In the genomic region with DNA sequence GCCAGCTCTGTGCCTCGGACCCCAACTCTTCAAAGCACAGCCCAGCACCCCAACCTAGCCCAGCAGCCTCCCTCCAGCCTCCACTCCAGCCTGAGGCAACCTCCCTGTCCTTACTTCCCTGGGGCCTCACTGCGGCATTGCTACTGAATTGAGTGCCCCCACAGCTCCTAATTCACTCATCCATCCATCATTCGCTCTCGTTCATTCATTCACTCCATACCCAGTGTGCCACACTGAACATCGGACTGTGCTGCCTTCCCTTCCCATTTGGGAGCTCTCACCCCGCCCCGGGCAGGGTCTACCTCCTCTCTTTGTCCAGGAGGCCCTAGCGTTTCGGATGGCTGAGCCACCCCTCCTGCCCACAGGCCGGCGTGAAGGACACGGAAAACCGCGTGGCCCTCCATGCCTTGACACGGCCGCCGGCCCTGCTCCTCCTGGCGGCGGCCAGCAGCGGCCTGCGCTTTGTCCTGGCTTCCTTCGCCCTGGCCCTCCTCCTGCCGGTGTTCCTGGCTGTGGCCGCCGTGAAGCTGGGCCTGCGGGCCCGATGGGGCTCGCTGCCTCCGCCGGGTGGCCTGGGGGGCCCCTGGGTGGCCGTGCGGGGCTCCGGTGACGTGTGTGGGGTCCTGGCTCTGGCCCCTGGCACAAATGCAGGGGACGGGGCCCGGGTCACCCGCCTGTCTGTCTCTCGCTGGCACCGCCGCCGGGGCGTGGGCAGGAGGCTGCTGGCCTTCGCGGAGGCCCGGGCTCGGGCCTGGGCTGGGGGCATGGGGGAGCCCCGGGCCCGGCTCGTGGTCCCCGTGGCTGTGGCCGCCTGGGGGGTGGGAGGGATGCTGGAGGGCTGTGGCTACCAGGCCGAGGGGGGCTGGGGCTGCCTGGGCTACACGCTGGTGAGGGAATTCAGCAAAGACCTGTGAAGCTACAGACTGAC, we compare ENCODE assay signal across 9 cellular contexts. TPM values are rescaled to one million over a fixed set of nuclear protein-coding genes. Genes with fewer than 3 reads are reported as not detected.
DNase-seq lines count a peak whose midpoint lies in the region; ATAC-seq and TF ChIP-seq lines count a peak whose summit lies in the region.
"Had no signal": no experiment of that assay in that cellular context is flagged by ENCODE, and none has a peak within 500 bp of the region (broad histone marks: within the 10 kb centered on the region; RNA-seq: fewer than 3 reads in every experiment).

No MANE protein-coding gene starts in this region.

- peaks cover 41% of the 10 kb centered on the region for H3K27me3 Mint-ChIP-seq in activated naive CD4-positive, alpha-beta T cell treated with anti-CD3 and anti-CD28 coated beads, Interleukin-2, amount 10 ng/mL, durations not matched to agents 7 days and 5 days

- H3K4me1 ChIP-seq in liver (ENCODE audit: control insufficient read depth in 4 of 4, insufficient read depth in 4 of 4, low read length in 3 of 4) = peaks cover 3 to 14% (median 7%) of the 10 kb centered on the region in 4 donors
- peaks cover 8% of the 10 kb centered on the region for H3K4me1 ChIP-seq in upper lobe of right lung

- no peak for ATAC-seq in upper lobe of right lung

- no peak for TF ChIP-seq RAD21 in liver (IDR thresholded peaks at IDR 0.05)

- H3K9me3 Mint-ChIP-seq in activated naive CD4-positive, alpha-beta T cell treated with anti-CD3 and anti-CD28 coated beads, Interleukin-2, amount 10 ng/mL, durations not matched to agents 7 days and 5 days = no peaks in the 10 kb centered on the region

- H3K4me1 Mint-ChIP-seq in activated naive CD4-positive, alpha-beta T cell treated with anti-CD3 and anti-CD28 coated beads, Interleukin-2, amount 10 ng/mL, durations not matched to agents 7 days and 5 days = peaks cover 9% of the 10 kb centered on the region

- no peak for DNase-seq in activated naive CD4-positive, alpha-beta T cell treated with anti-CD3 and anti-CD28 coated beads, Interleukin-2, amount 10 ng/mL, durations not matched to agents 7 days and 5 days
- no peak for DNase-seq in activated naive CD4-positive, alpha-beta T cell treated with Interleukin-2 at 50 U/mL for 16 hours
- DNase-seq in astrocyte of the spinal cord (ENCODE audit: low read depth, low spot score) = no peak
- no peak for DNase-seq in upper lobe of right lung
- no peak for DNase-seq in SW 1271 (lab: John Stamatoyannopoulos, UW)
- DNase-seq in NCI-H187 treated with DMSO at 0.1 percent for 48 hours (lab: John Stamatoyannopoulos, UW) = no peak
- no peak for DNase-seq in NCI-H526 (lab: John Stamatoyannopoulos, UW)
- DNase-seq: KBM-7 had no signal

- H3K27me3 ChIP-seq in liver (ENCODE audit: control insufficient read depth in 4 of 4, insufficient read depth in 4 of 4, low read length in 3 of 4) (no peaks in the 10 kb centered on the region), upper lobe of right lung (no peaks in the 10 kb centered on the region)

- CTCF ChIA-PET in activated naive CD4-positive, alpha-beta T cell treated with anti-CD3 and anti-CD28 coated beads, Interleukin-2, amount 10 ng/mL, durations not matched to agents 7 days and 5 days (lab: Charles Lee) = interaction anchor here (1.4 to 4.1 kb wide), 2 partner anchors 18 to 19 kb away, joined by 5 to 23 read pairs; no protein-coding TSS in a partner anchor

- peak overlapping the region; percentile 73 for H3K4me3 ChIP-seq in astrocyte of the spinal cord (ENCODE audit: low read depth, low read length)
- no peak overlapping the region for H3K4me3 ChIP-seq in liver (ENCODE audit: low read depth in 1 of 3, low read length in 3 of 3)
- H3K4me3 ChIP-seq in upper lobe of right lung = no peak overlapping the region

- H3K36me3 Mint-ChIP-seq in activated naive CD4-positive, alpha-beta T cell treated with anti-CD3 and anti-CD28 coated beads, Interleukin-2, amount 10 ng/mL, durations not matched to agents 7 days and 5 days = no peaks in the 10 kb centered on the region

- intact Hi-C loops in upper lobe of right lung (cut with DNase I) = no loop called here

- H3K36me3 ChIP-seq in liver (ENCODE audit: control insufficient read depth in 4 of 4, insufficient read depth in 3 of 4, low read depth in 1 of 4, low read length in 3 of 4) (peaks cover 0 to 11% (median 5%) of the 10 kb centered on the region in 4 donors), upper lobe of right lung (peaks cover 5% of the 10 kb centered on the region)

- 84% methylated on average over 53 of the region's 53 CpGs for WGBS in liver

- H3K9me3 ChIP-seq in liver (ENCODE audit: control insufficient read depth in 4 of 4, low read length in 3 of 4) (no peaks in the 10 kb centered on the region), upper lobe of right lung (no peaks in the 10 kb centered on the region)

- peak overlapping the region; percentile 59 for H3K4me3 Mint-ChIP-seq in activated naive CD4-positive, alpha-beta T cell treated with anti-CD3 and anti-CD28 coated beads, Interleukin-2, amount 10 ng/mL, durations not matched to agents 7 days and 5 days

- TF ChIP-seq CTCF in astrocyte of the spinal cord (IDR thresholded peaks at IDR 0.05; ENCODE audit: low read depth, low read length) (no peak), liver (IDR thresholded peaks at IDR 0.05; ENCODE audit: low read depth, low read length, missing input control) (no peak), upper lobe of right lung (IDR thresholded peaks at IDR 0.05) (no peak)

- in situ Hi-C loops in astrocyte of the spinal cord (cut with HindIII; ENCODE audit: low sequenced_read_pairs) = no loop called here

- peak overlapping the region; percentile 6 for H3K27ac Mint-ChIP-seq in activated naive CD4-positive, alpha-beta T cell treated with anti-CD3 and anti-CD28 coated beads, Interleukin-2, amount 10 ng/mL, durations not matched to agents 7 days and 5 days

- no peak overlapping the region for H3K9ac ChIP-seq in liver (ENCODE audit: low read depth in 1 of 2, low read length in 2 of 2)

- H3K27ac ChIP-seq in liver (ENCODE audit: low read depth in 1 of 2, low read length in 2 of 2) (peak overlapping the region; percentile 12 to 31), upper lobe of right lung (peak overlapping the region; percentile 34)

TF ChIP-seq in liver, 16 proteins besides CTCF, POLR2A, EP300 and RAD21:
- no peak for TF ChIP-seq JUND (IDR thresholded peaks at IDR 0.05)
- TF ChIP-seq TAF1 (conservative IDR thresholded peaks at IDR 0.05) = no peak
- TF ChIP-seq, protein P1, sequence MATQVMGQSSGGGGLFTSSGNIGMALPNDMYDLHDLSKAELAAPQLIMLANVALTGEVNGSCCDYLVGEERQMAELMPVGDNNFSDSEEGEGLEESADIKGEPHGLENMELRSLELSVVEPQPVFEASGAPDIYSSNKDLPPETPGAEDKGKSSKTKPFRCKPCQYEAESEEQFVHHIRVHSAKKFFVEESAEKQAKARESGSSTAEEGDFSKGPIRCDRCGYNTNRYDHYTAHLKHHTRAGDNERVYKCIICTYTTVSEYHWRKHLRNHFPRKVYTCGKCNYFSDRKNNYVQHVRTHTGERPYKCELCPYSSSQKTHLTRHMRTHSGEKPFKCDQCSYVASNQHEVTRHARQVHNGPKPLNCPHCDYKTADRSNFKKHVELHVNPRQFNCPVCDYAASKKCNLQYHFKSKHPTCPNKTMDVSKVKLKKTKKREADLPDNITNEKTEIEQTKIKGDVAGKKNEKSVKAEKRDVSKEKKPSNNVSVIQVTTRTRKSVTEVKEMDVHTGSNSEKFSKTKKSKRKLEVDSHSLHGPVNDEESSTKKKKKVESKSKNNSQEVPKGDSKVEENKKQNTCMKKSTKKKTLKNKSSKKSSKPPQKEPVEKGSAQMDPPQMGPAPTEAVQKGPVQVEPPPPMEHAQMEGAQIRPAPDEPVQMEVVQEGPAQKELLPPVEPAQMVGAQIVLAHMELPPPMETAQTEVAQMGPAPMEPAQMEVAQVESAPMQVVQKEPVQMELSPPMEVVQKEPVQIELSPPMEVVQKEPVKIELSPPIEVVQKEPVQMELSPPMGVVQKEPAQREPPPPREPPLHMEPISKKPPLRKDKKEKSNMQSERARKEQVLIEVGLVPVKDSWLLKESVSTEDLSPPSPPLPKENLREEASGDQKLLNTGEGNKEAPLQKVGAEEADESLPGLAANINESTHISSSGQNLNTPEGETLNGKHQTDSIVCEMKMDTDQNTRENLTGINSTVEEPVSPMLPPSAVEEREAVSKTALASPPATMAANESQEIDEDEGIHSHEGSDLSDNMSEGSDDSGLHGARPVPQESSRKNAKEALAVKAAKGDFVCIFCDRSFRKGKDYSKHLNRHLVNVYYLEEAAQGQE (IDR thresholded peaks at IDR 0.05) = no peak
- no peak for TF ChIP-seq SP1 (IDR thresholded peaks at IDR 0.05)
- TF ChIP-seq NR2F2 (IDR thresholded peaks at IDR 0.05) = no peak
- TF ChIP-seq, protein P2, sequence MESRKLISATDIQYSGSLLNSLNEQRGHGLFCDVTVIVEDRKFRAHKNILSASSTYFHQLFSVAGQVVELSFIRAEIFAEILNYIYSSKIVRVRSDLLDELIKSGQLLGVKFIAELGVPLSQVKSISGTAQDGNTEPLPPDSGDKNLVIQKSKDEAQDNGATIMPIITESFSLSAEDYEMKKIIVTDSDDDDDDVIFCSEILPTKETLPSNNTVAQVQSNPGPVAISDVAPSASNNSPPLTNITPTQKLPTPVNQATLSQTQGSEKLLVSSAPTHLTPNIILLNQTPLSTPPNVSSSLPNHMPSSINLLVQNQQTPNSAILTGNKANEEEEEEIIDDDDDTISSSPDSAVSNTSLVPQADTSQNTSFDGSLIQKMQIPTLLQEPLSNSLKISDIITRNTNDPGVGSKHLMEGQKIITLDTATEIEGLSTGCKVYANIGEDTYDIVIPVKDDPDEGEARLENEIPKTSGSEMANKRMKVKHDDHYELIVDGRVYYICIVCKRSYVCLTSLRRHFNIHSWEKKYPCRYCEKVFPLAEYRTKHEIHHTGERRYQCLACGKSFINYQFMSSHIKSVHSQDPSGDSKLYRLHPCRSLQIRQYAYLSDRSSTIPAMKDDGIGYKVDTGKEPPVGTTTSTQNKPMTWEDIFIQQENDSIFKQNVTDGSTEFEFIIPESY (IDR thresholded peaks at IDR 0.05) = no peak

RNA-seq across cellular contexts. Expression of a gene that starts 1.3 kb away (rescaled TPM):
- total RNA-seq in liver (1 to 10 TPM; 1.4 to 3.7 TPM), upper lobe of right lung (14.7 TPM)
- 1 to 10 TPM; 2.6 to 3.5 TPM for polyA plus RNA-seq in liver

RNA-seq across cellular contexts. Expression of a gene that starts 1.9 kb away (rescaled TPM):
- total RNA-seq in liver (under 1 TPM; 0.19 to 0.84 TPM), upper lobe of right lung (6.0 TPM)
- polyA plus RNA-seq in liver = 1 to 10 TPM in 1 of 2 donors, under 1 TPM in 1; 0.08 to 1.0 TPM

RNA-seq across cellular contexts. Expression of a gene that starts 9.9 kb away (rescaled TPM):
- total RNA-seq in liver = 1 to 10 TPM; 1.1 to 1.9 TPM
- polyA plus RNA-seq in liver = 1 to 10 TPM in 1 of 2 donors, under 1 TPM in 1; 0.99 to 4.4 TPM
- total RNA-seq in upper lobe of right lung = 10.2 TPM

RNA-seq across cellular contexts. Expression of a gene that starts 21.8 kb away (rescaled TPM):
- total RNA-seq in liver (not detected), upper lobe of right lung (not detected)
- polyA plus RNA-seq in liver = not detected

RNA-seq across cellular contexts. Expression of a gene that starts 24.9 kb away (rescaled TPM):
- total RNA-seq in liver = 100 to 1,000 TPM in 1 of 2 donors, 10 to 100 TPM in 1; 49.1 to 101 TPM
- polyA plus RNA-seq in liver = 100 to 1,000 TPM; 136 to 181 TPM
- total RNA-seq in upper lobe of right lung = 25.3 TPM
